In the genomic region with DNA sequence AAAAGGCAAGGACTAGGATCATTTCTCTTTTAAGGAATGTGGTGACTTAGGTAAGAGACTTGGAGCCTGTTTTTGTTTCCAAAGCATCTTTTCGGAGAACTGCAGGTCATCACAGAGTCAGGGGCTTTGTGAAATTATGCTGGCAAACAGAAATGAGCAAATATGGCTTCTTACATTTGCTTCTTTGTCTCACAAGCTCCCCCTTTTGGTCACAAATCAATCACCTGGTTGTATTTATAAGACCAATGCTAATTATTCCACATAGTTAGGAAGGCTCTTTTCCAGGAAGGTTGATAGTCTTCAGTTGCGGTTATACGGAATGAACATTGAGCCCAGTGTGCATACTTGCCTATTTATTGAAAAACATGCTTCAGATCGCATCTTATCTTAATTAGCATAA, we compare ENCODE assay signal across 8 cellular contexts. TPM values are rescaled to one million over a fixed set of nuclear protein-coding genes. Genes with fewer than 3 reads are reported as not detected.
DNase-seq lines count a peak whose midpoint lies in the region; ATAC-seq lines count a peak whose summit lies in the region.

No MANE protein-coding gene starts in this region.

- H3K27me3 Mint-ChIP-seq in stimulated activated memory B cell treated with anti-CD40 and anti-IgM and Interleukin-4, amounts not matched to agents 10 μg/mL and 1 μg/mL and 100 μg/mL, for 72 hours = peaks cover 62% of the 10 kb centered on the region
- peaks cover 18% of the 10 kb centered on the region for H3K27me3 Mint-ChIP-seq in activated CD4-positive, alpha-beta T cell treated with anti-CD3 and anti-CD28 coated beads for 36 hours

- no peaks in the 10 kb centered on the region for H3K9me3 Mint-ChIP-seq in stimulated activated memory B cell treated with anti-CD40 and anti-IgM and Interleukin-4, amounts not matched to agents 10 μg/mL and 1 μg/mL and 100 μg/mL, for 72 hours
- H3K9me3 Mint-ChIP-seq in activated CD4-positive, alpha-beta T cell treated with anti-CD3 and anti-CD28 coated beads for 36 hours (ENCODE audit: low read depth) = no peaks in the 10 kb centered on the region

- H3K36me3 Mint-ChIP-seq in stimulated activated memory B cell treated with anti-CD40 and anti-IgM and Interleukin-4, amounts not matched to agents 10 μg/mL and 1 μg/mL and 100 μg/mL, for 72 hours = no peaks in the 10 kb centered on the region
- H3K36me3 Mint-ChIP-seq in activated CD4-positive, alpha-beta T cell treated with anti-CD3 and anti-CD28 coated beads for 36 hours (ENCODE audit: low read depth) = no peaks in the 10 kb centered on the region

- ATAC-seq in HG02588 (IDR thresholded peaks at IDR 0.05; ENCODE audit: unreplicated experiment) = no peak
- no peak for ATAC-seq in stimulated activated memory B cell treated with anti-CD40 and anti-IgM and Interleukin-4, amounts not matched to agents 10 μg/mL and 1 μg/mL and 100 μg/mL, for 72 hours
- ATAC-seq in activated CD4-positive, alpha-beta T cell treated with anti-CD3 and anti-CD28 coated beads for 36 hours = no peak

- intact Hi-C loops in activated CD4-positive, alpha-beta T cell treated with anti-CD3 and anti-CD28 coated beads for 36 hours (cut with DNase I, micrococcal nuclease) = no loop called here

- H3K4me3 Mint-ChIP-seq in stimulated activated memory B cell treated with anti-CD40 and anti-IgM and Interleukin-4, amounts not matched to agents 10 μg/mL and 1 μg/mL and 100 μg/mL, for 72 hours = no peak overlapping the region
- no peak overlapping the region for H3K4me3 Mint-ChIP-seq in activated CD4-positive, alpha-beta T cell treated with anti-CD3 and anti-CD28 coated beads for 36 hours

- CTCF ChIA-PET in activated CD4-positive, alpha-beta T cell treated with anti-CD3 and anti-CD28 coated beads for 36 hours (lab: Charles Lee) = interaction anchor here (0.6 to 1.5 kb wide), 3 partner anchors 20 to 414 kb away, joined by 3 to 9 read pairs (median 4); no protein-coding TSS in a partner anchor

- DNase-seq in DMS153 (lab: John Stamatoyannopoulos, UW) = peak; percentile 9
- no peak for DNase-seq in DMS153 treated with DMSO at 0.1 percent for 48 hours (lab: John Stamatoyannopoulos, UW; ENCODE audit: unreplicated experiment)
- peak; percentile 75 for DNase-seq in NAMALWA (ENCODE audit: low spot score)
- peak; percentile 21 for DNase-seq in cerebellar cortex (ENCODE audit: low spot score)
- peak; percentile 48 for DNase-seq in pulmonary artery endothelial cell (ENCODE audit: low read depth, low spot score)
- no peak for DNase-seq in activated CD4-positive, alpha-beta T cell treated with anti-CD3 and anti-CD28 coated beads for 36 hours

- POLR2A ChIA-PET in activated CD4-positive, alpha-beta T cell treated with anti-CD3 and anti-CD28 coated beads for 36 hours (lab: Charles Lee) = no interaction called here

- no peaks in the 10 kb centered on the region for H3K4me1 Mint-ChIP-seq in stimulated activated memory B cell treated with anti-CD40 and anti-IgM and Interleukin-4, amounts not matched to agents 10 μg/mL and 1 μg/mL and 100 μg/mL, for 72 hours
- H3K4me1 Mint-ChIP-seq in activated CD4-positive, alpha-beta T cell treated with anti-CD3 and anti-CD28 coated beads for 36 hours = no peaks in the 10 kb centered on the region

- no peak overlapping the region for H3K27ac Mint-ChIP-seq in stimulated activated memory B cell treated with anti-CD40 and anti-IgM and Interleukin-4, amounts not matched to agents 10 μg/mL and 1 μg/mL and 100 μg/mL, for 72 hours
- H3K27ac Mint-ChIP-seq in activated CD4-positive, alpha-beta T cell treated with anti-CD3 and anti-CD28 coated beads for 36 hours = no peak overlapping the region

RNA-seq across cellular contexts. Expression of gene CEP126, which starts 34.6 kb away (rescaled TPM):
- total RNA-seq in pulmonary artery endothelial cell = 0.81 and 1.3 TPM in 2 replicates
- total RNA-seq in activated CD4-positive, alpha-beta T cell treated with anti-CD3 and anti-CD28 coated beads for 36 hours = 1 to 10 TPM; 1.3 to 2.0 TPM

RNA-seq across cellular contexts. Expression of gene ANGPTL5, which starts 36.1 kb away (rescaled TPM):
- total RNA-seq in pulmonary artery endothelial cell = not detected in 2 replicates
- total RNA-seq in activated CD4-positive, alpha-beta T cell treated with anti-CD3 and anti-CD28 coated beads for 36 hours = not detected

Comparison
In these comparisons a context has a peak if more than half of its experiments do, and no peak if none do; other contexts are left out.
1. DNase-seq: peak in DMS153 (single experiment), NAMALWA (single experiment), cerebellar cortex (single experiment) and pulmonary artery endothelial cell (single experiment); none in DMS153 treated with DMSO at 0.1 percent for 48 hours (single experiment) and activated CD4-positive, alpha-beta T cell treated with anti-CD3 and anti-CD28 coated beads for 36 hours (single experiment).